ENCODE assay signal across 25 cellular contexts in genomic region chr4:82542642-82543041, GRCh38. TPM values are rescaled to one million over a fixed set of nuclear protein-coding genes. Genes with fewer than 3 reads are reported as not detected.
"Had no signal": no experiment of that assay in that cellular context is flagged by ENCODE, and none has a peak within 500 bp of the region (broad histone marks: within the 10 kb centered on the region; RNA-seq: fewer than 3 reads in every experiment).

No MANE protein-coding gene starts in this region.

- ATAC-seq: esophagus mucosa; gastroesophageal sphincter; heart left ventricle; left lung; naive thymus-derived CD4-positive, alpha-beta T cell; stimulated activated memory B cell treated with anti-CD40 and anti-IgM and Interleukin-4, amounts not matched to agents 10 μg/mL and 1 μg/mL and 100 μg/mL, for 72 hours; stimulated activated naive CD8-positive, alpha-beta T cell treated with anti-CD3 and anti-CD28 coated beads, Interleukin-15, Interleukin-2, amounts not matched to agents 100 U/mL and 50 U/mL, for 24 hours had no signal

- H3K27ac ChIP-seq: dorsolateral prefrontal cortex, epithelial cell of prostate, gastroesophageal sphincter, heart left ventricle, hepatocyte, left lung, neural progenitor cell, prostate gland, right atrium auricular region, sigmoid colon, spleen, testis, tibial artery had no signal

- H3K27me3 ChIP-seq: dorsolateral prefrontal cortex, gastroesophageal sphincter, heart left ventricle, hepatocyte, left lung, neural progenitor cell, right atrium auricular region, sigmoid colon, spleen, testis, tibial artery had no signal

- H3K4me1 ChIP-seq: gastroesophageal sphincter, heart left ventricle, left lung, neural progenitor cell, prostate gland, right atrium auricular region, sigmoid colon, spleen, testis, tibial artery had no signal

- H3K9me3 ChIP-seq: gastroesophageal sphincter, prostate gland, right atrium auricular region, sigmoid colon, testis had no signal

- DNase-seq: dorsolateral prefrontal cortex; effector CD8-positive, alpha-beta T cell; endodermal cell; foreskin fibroblast; heart left ventricle; kidney; left lung; mesenchymal stem cell; naive thymus-derived CD4-positive, alpha-beta T cell; sigmoid colon; spleen; stimulated activated CD4-positive, alpha-beta T cell treated with anti-CD3 and anti-CD28 coated beads, Interleukin-4, amount 100 ng/mL, for 4 hours; stimulated activated naive CD8-positive, alpha-beta T cell treated with anti-CD3 and anti-CD28 coated beads, Interleukin-15, Interleukin-2, amounts not matched to agents 100 U/mL and 50 U/mL, for 24 hours; substantia nigra; testis; tibial artery had no signal

- H3K79me2 ChIP-seq: hepatocyte had no signal

- H3K4me3 ChIP-seq: dorsolateral prefrontal cortex, gastroesophageal sphincter, heart left ventricle, hepatocyte, left lung, neural progenitor cell, prostate gland, right atrium auricular region, sigmoid colon, spleen, testis, tibial artery had no signal

- FAIRE-seq: colon, kidney had no signal

- H3K36me3 ChIP-seq: gastroesophageal sphincter, heart left ventricle, left lung, neural progenitor cell, prostate gland, right atrium auricular region, sigmoid colon, spleen, tibial artery had no signal

- H3K4me2 ChIP-seq: hepatocyte, neural progenitor cell had no signal

- H3K9ac ChIP-seq: neural progenitor cell had no signal

- H2AFZ ChIP-seq: hepatocyte, neural progenitor cell had no signal

RNA-seq across cellular contexts. Expression of gene TMEM150C, which starts 19.1 kb away (rescaled TPM):
- total RNA-seq: naive thymus-derived CD4-positive, alpha-beta T cell had no signal
